Comparison of ENCODE assay signal across 28 cellular contexts in genomic region chr6:6801002-6801329, GRCh38.
DNase-seq lines count a peak whose midpoint lies in the region; ATAC-seq, FAIRE-seq and TF ChIP-seq lines count a peak whose summit lies in the region.
"Had no signal": no experiment of that assay in that cellular context is flagged by ENCODE, and none has a peak within 500 bp of the region (broad histone marks: within the 10 kb centered on the region; RNA-seq: fewer than 3 reads in every experiment).

No MANE protein-coding gene starts in this region.

- DNase-seq in SIG-M5 treated with dmso at 0.1 percent for 504 hours (lab: John Stamatoyannopoulos, UW; ENCODE audit: unreplicated experiment) (peak; percentile 50), SIG-M5 (lab: John Stamatoyannopoulos, UW) (no peak), NB4 (ENCODE audit: low read depth) (peak; percentile 34), K562 (ENCODE audit: extremely low read depth in 1 of 4, low spot score in 3 of 4) (no peak), progenitor cell of endocrine pancreas (ENCODE audit: low spot score, unreplicated experiment) (no peak), NCI-H748 treated with DMSO at 0.1 percent for 48 hours (lab: John Stamatoyannopoulos, UW) (no peak)
- DNase-seq: activated T-cell treated with anti-CD3 and anti-CD28 coated beads, Interleukin-2, amount 50 U/mL, for 48 hours; central memory CD4-positive, alpha-beta T cell; DND-41; dorsolateral prefrontal cortex; foreskin melanocyte; hippocampal formation; NCI-H1417 treated with DMSO at 0.1 percent for 48 hours; NCI-H510A treated with DMSO at 0.1 percent for 48 hours; psoas muscle; stimulated activated CD4-positive, alpha-beta T cell treated with anti-CD3 and anti-CD28 coated beads, Interleukin-1b, Interleukin-23, amount 100 ng/mL, for 48 hours; SW 1271 had no signal

- peak overlapping the region; percentile 45 for H3K27ac Mint-ChIP-seq in stimulated activated memory B cell treated with anti-CD40 and anti-IgM and Interleukin-4, amounts not matched to agents 10 μg/mL and 1 μg/mL and 100 μg/mL, for 72 hours
- H3K27ac Mint-ChIP-seq in progenitor cell of endocrine pancreas: no peak overlapping the region
- H3K27ac Mint-ChIP-seq: B cell; GM23338; stimulated activated effector memory CD8-positive, alpha-beta T cell treated with anti-CD3 and anti-CD28 coated beads, Interleukin-12 subunit alpha, Interleukin-12 subunit beta, amount 100 ng/mL, for 72 hours had no signal

- H3K79me2 ChIP-seq in K562 (ENCODE audit: control insufficient read depth, insufficient read depth, low read length): no peaks in the 10 kb centered on the region

- no peaks in the 10 kb centered on the region for H3K9me3 Mint-ChIP-seq in stimulated activated memory B cell treated with anti-CD40 and anti-IgM and Interleukin-4, amounts not matched to agents 10 μg/mL and 1 μg/mL and 100 μg/mL, for 72 hours
- no peaks in the 10 kb centered on the region for H3K9me3 Mint-ChIP-seq in progenitor cell of endocrine pancreas (ENCODE audit: low read depth)
- H3K9me3 Mint-ChIP-seq: activated naive CD4-positive, alpha-beta T cell treated with anti-CD3 and anti-CD28 coated beads, Interleukin-2, amount 50 U/mL, for 72 hours; GM23338; stimulated activated effector memory CD8-positive, alpha-beta T cell treated with anti-CD3 and anti-CD28 coated beads, Interleukin-12 subunit alpha, Interleukin-12 subunit beta, amount 100 ng/mL, for 72 hours had no signal

- POLR2A ChIA-PET in K562 (lab: Yijun Ruan, JAX): interaction anchor here (0.6 to 0.9 kb wide), 2 partner anchors 66 to 344 kb away, joined by 3 read pairs; no protein-coding TSS in a partner anchor

- no peak for FAIRE-seq in K562 (lab: Jason Lieb, UNC)
- FAIRE-seq: astrocyte, HTR-8/SVneo had no signal

- ATAC-seq in K562 (no peak), GM19328 (IDR thresholded peaks at IDR 0.05; ENCODE audit: unreplicated experiment) (no peak)
- ATAC-seq in stimulated activated memory B cell treated with anti-CD40 and anti-IgM and Interleukin-4, amounts not matched to agents 10 μg/mL and 1 μg/mL and 100 μg/mL, for 72 hours: no peak
- ATAC-seq: activated CD4-positive, CD25-positive, alpha-beta regulatory T cell treated with anti-CD3 and anti-CD28 coated beads, Interleukin-2, amount 50 U/mL, for 24 hours; GM23338; Right ventricle myocardium inferior had no signal

- TF ChIP-seq CTCF in NB4 (IDR thresholded peaks at IDR 0.05; ENCODE audit: low read depth, low read length) (no peak), K562 (IDR thresholded peaks at IDR 0.05 in 2 of 3, conservative IDR thresholded peaks at IDR 0.05 in 1 of 3; ENCODE audit: insufficient read depth in 2 of 3, low read depth in 1 of 3, low read length in 3 of 3) (no peak), progenitor cell of endocrine pancreas (IDR thresholded peaks at IDR 0.05; ENCODE audit: unreplicated experiment) (no peak)

- no peak overlapping the region for H2AFZ ChIP-seq in K562 (ENCODE audit: low read depth, low read length)
- H2AFZ ChIP-seq: GM23338 had no signal

- H3K4me1 ChIP-seq in K562 (replicated peaks in 1 of 2; ENCODE audit: control insufficient read depth in 2 of 2, insufficient read depth in 2 of 2, low read length in 2 of 2): no peaks in the 10 kb centered on the region; a peak in 2 of 5 replicates
- H3K4me1 ChIP-seq: psoas muscle had no signal

- no peak overlapping the region for H3K27ac ChIP-seq in K562 (ENCODE audit: extremely low read depth, low read depth, low read length)
- H3K27ac ChIP-seq: dorsolateral prefrontal cortex, psoas muscle had no signal

- TF ChIP-seq RAD21 in K562 (CRISPR knock-in tag; conservative IDR thresholded peaks at IDR 0.05 in 1 of 2, IDR thresholded peaks at IDR 0.05 in 1 of 2): no peak

- no peaks in the 10 kb centered on the region for H3K36me3 Mint-ChIP-seq in stimulated activated memory B cell treated with anti-CD40 and anti-IgM and Interleukin-4, amounts not matched to agents 10 μg/mL and 1 μg/mL and 100 μg/mL, for 72 hours
- no peaks in the 10 kb centered on the region for H3K36me3 Mint-ChIP-seq in progenitor cell of endocrine pancreas (ENCODE audit: insufficient read depth)
- H3K36me3 Mint-ChIP-seq: activated naive CD4-positive, alpha-beta T cell treated with anti-CD3 and anti-CD28 coated beads, Interleukin-2, amount 50 U/mL, for 72 hours; stimulated activated effector memory CD8-positive, alpha-beta T cell treated with anti-CD3 and anti-CD28 coated beads, Interleukin-12 subunit alpha, Interleukin-12 subunit beta, amount 100 ng/mL, for 72 hours had no signal

- no peak for TF ChIP-seq EP300 in K562 (IDR thresholded peaks at IDR 0.05; ENCODE audit: low read length)

- no peaks in the 10 kb centered on the region for H3K27me3 Mint-ChIP-seq in stimulated activated memory B cell treated with anti-CD40 and anti-IgM and Interleukin-4, amounts not matched to agents 10 μg/mL and 1 μg/mL and 100 μg/mL, for 72 hours
- H3K27me3 Mint-ChIP-seq in progenitor cell of endocrine pancreas: peaks cover 19% of the 10 kb centered on the region
- H3K27me3 Mint-ChIP-seq: B cell had no signal

- TF ChIP-seq POLR2A in NB4 (IDR thresholded peaks at IDR 0.05; ENCODE audit: extremely low read depth, insufficient read length) (no peak), K562 (conservative IDR thresholded peaks at IDR 0.05) (no peak)

- no peaks in the 10 kb centered on the region for H3K36me3 ChIP-seq in K562 (ENCODE audit: control insufficient read depth, insufficient read depth, low read length)
- H3K36me3 ChIP-seq: thyroid gland had no signal

- in situ Hi-C loops in K562 (cut with MboI): no loop called here

- BruUV-seq in K562 (replicated peaks; lab: Mats Ljungman, UMichigan): no TSS peak

- no peaks in the 10 kb centered on the region for H3K9me3 ChIP-seq in K562 (replicated peaks; ENCODE audit: control insufficient read depth, insufficient read depth, low read depth, low read length)
- H3K9me3 ChIP-seq: psoas muscle, thyroid gland had no signal

- H3K9me1 ChIP-seq in K562 (ENCODE audit: control insufficient read depth, insufficient read depth, low read length): no peaks in the 10 kb centered on the region

- H3K4me1 Mint-ChIP-seq in stimulated activated memory B cell treated with anti-CD40 and anti-IgM and Interleukin-4, amounts not matched to agents 10 μg/mL and 1 μg/mL and 100 μg/mL, for 72 hours: peaks cover 83% of the 10 kb centered on the region
- no peaks in the 10 kb centered on the region for H3K4me1 Mint-ChIP-seq in progenitor cell of endocrine pancreas (ENCODE audit: low read depth)
- H3K4me1 Mint-ChIP-seq: GM23338 had no signal

- WGBS in K562 (ENCODE audit: insufficient coverage, low coverage, missing lambda C conversion rate): 51% methylated on average over 5 of the region's 6 CpGs

- H3K9ac ChIP-seq in K562 (ENCODE audit: insufficient read depth in 1 of 2, low read depth in 2 of 2, low read length in 2 of 2): no peak overlapping the region

- intact Hi-C loops in K562 (cut with micrococcal nuclease): no loop called here

- H4K20me1 ChIP-seq in K562 (replicated peaks; ENCODE audit: control insufficient read depth, insufficient read depth, low read length): peaks cover 3% of the 10 kb centered on the region; the same call in 1 of the 2 replicates

- CTCF ChIA-PET in K562 (lab: Yijun Ruan, JAX; ENCODE audit: low intra/inter-chr PET ratio): no interaction called here

- no peak overlapping the region for H3K4me3 Mint-ChIP-seq in stimulated activated memory B cell treated with anti-CD40 and anti-IgM and Interleukin-4, amounts not matched to agents 10 μg/mL and 1 μg/mL and 100 μg/mL, for 72 hours
- no peak overlapping the region for H3K4me3 Mint-ChIP-seq in progenitor cell of endocrine pancreas (ENCODE audit: low read depth)
- H3K4me3 Mint-ChIP-seq: B cell, GM23338 had no signal

- H3K4me2 ChIP-seq in K562 (ENCODE audit: insufficient read depth, low read length): no peak overlapping the region
- H3K4me2 ChIP-seq: GM23338 had no signal

- H3K4me3 ChIP-seq in NB4 (ENCODE audit: low read depth, low read length) (no peak overlapping the region), K562 (no peak overlapping the region)
- H3K4me3 ChIP-seq: dorsolateral prefrontal cortex, GM23338, psoas muscle, thyroid gland had no signal

- peaks cover 29 to 45% of the 10 kb centered on the region in 2 experiments; a peak in 4 of 5 replicates for H3K27me3 ChIP-seq in K562 (ENCODE audit: control insufficient read depth in 2 of 2, insufficient read depth in 2 of 2, low read length in 2 of 2)
- H3K27me3 ChIP-seq: dorsolateral prefrontal cortex, thyroid gland had no signal

TF ChIP-seq in K562, 482 proteins besides CTCF, POLR2A, EP300 and RAD21:
- no peak for TF ChIP-seq SNRNP70 (optimal IDR thresholded peaks at IDR 0.05; ENCODE audit: low read depth, low read length)
- 0 out of 2 replicates have a peak, but pooled peaks have one; percentile 40 for TF ChIP-seq CEBPB (tag; IDR thresholded peaks at IDR 0.05)
TF ChIP-seq in K562: peak in this region for 1.

Comparison
In these comparisons a context has a peak if more than half of its experiments do, and no peak if none do; other contexts are left out.
1. DNase-seq: peak in SIG-M5 treated with dmso at 0.1 percent for 504 hours (single experiment) and NB4 (single experiment); none in SIG-M5 (single experiment), K562 (0 of 4), progenitor cell of endocrine pancreas (single experiment) and NCI-H748 treated with DMSO at 0.1 percent for 48 hours (single experiment).